Comparison of ENCODE assay signal across 1 cellular context in the genomic region with DNA sequence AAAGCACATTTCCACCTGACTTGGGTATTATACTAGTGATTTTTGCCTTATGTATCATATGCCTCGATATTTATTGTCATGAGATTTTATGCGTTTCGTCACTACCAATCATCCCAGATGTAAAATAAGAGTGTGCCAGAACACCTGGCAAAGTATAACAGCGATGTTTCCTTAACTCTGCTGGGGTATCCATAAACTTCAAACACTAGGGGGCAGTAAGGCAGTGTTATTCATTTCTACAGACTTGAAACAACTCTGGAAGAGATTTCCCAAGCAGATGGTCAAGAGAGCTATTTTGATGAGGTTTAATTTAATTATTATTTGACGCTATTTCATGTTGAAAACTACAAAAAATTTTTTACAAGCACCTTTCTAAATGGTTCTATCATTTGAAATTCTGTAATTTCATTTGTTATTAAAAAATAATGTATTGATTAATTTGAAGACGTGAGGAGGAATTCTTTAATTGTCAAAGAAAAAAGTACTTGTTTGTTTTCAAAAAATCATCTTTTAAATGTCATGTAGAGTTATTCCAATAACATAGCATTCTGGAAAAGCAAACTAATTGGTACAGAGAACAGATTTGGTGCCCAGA.
TF ChIP-seq lines count a peak whose summit lies in the region.

No MANE protein-coding gene starts in this region.

TF ChIP-seq in H1, 55 proteins besides CTCF, POLR2A, EP300 and RAD21 (continued from another document):
- TF ChIP-seq, protein P1, sequence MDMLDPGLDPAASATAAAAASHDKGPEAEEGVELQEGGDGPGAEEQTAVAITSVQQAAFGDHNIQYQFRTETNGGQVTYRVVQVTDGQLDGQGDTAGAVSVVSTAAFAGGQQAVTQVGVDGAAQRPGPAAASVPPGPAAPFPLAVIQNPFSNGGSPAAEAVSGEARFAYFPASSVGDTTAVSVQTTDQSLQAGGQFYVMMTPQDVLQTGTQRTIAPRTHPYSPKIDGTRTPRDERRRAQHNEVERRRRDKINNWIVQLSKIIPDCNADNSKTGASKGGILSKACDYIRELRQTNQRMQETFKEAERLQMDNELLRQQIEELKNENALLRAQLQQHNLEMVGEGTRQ (IDR thresholded peaks at IDR 0.05; ENCODE audit: low read length): no peak
- TF ChIP-seq BRCA1 (IDR thresholded peaks at IDR 0.05; ENCODE audit: low read depth, low read length) (no peak), ASH2L (IDR thresholded peaks at IDR 0.05; ENCODE audit: low read length) (no peak)
